Comparison of ENCODE assay signal across 8 cellular contexts in the genomic region with DNA sequence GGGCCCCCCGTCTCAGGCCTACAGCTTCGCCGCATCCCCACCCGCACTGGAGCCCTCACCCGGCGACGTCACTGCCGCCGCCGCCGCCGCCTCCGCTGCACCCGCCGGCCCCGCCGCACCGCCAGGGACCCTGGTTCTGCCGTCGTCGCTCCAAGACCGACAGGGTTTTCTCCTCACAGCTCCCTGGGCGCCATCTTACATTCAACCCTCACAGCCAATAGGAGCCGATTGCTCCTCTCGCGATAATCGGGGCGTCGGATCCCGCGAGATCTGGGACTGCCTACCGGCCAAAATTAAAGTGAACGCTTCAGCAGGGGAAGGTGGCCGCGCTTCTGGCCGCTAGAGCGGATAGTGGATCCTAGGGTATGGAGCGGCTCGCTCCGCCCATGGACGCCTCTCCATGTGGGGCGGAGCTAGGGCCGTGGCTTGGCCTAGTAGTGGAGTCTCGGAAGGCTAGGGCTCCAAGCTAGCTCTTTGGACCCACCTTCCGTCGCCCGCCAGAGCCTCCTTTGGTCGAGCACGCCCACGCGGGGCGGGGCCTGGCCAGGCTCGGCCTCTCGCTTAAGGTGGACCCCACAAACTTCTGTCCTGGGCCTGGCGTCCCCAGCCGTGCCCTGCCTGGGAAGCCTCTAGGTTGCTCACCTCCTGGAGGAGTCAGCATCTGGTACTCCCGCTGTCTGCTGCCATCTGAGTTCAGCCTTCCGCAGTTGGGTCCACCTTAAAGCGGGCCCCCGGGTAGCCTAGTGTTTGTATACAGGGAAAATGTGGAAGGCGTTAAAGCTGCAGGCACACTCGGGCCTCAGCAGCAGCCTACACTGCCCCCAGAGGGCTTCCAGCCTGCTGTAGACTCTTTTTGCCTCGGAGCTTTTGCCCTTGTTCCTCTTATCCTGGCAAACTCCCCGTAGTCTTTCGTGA. TPM values are rescaled to one million over a fixed set of nuclear protein-coding genes. Genes with fewer than 3 reads are reported as not detected.
A peak's percentile ranks its signal among the peaks of the same experiment; 100 is the strongest.
DNase-seq lines count a peak whose midpoint lies in the region; ATAC-seq and TF ChIP-seq lines count a peak whose summit lies in the region.

A gene with protein sequence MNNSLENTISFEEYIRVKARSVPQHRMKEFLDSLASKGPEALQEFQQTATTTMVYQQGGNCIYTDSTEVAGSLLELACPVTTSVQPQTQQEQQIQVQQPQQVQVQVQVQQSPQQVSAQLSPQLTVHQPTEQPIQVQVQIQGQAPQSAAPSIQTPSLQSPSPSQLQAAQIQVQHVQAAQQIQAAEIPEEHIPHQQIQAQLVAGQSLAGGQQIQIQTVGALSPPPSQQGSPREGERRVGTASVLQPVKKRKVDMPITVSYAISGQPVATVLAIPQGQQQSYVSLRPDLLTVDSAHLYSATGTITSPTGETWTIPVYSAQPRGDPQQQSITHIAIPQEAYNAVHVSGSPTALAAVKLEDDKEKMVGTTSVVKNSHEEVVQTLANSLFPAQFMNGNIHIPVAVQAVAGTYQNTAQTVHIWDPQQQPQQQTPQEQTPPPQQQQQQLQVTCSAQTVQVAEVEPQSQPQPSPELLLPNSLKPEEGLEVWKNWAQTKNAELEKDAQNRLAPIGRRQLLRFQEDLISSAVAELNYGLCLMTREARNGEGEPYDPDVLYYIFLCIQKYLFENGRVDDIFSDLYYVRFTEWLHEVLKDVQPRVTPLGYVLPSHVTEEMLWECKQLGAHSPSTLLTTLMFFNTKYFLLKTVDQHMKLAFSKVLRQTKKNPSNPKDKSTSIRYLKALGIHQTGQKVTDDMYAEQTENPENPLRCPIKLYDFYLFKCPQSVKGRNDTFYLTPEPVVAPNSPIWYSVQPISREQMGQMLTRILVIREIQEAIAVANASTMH (minus strand): TSS at position 219 of the 915 bp plus-strand sequence. CDS start 17,054 bp downstream, outside the sequence.

- H3K27me3 ChIP-seq in thymus (ENCODE audit: control insufficient read depth, insufficient read depth) = no peaks in the 10 kb centered on the region

- no peaks in the 10 kb centered on the region for H3K9me3 Mint-ChIP-seq in activated naive CD8-positive, alpha-beta T cell (ENCODE audit: low read depth)
- H3K9me3 Mint-ChIP-seq in osteocyte (ENCODE audit: unreplicated experiment) = no peaks in the 10 kb centered on the region

- H3K4me1 Mint-ChIP-seq in activated naive CD8-positive, alpha-beta T cell (ENCODE audit: low read depth) = peaks cover 34% of the 10 kb centered on the region
- peaks cover 35% of the 10 kb centered on the region for H3K4me1 Mint-ChIP-seq in osteocyte (ENCODE audit: unreplicated experiment)

- H3K36me3 Mint-ChIP-seq in activated naive CD8-positive, alpha-beta T cell = no peaks in the 10 kb centered on the region
- peaks cover 10% of the 10 kb centered on the region for H3K36me3 Mint-ChIP-seq in osteocyte (ENCODE audit: unreplicated experiment)

- peaks cover 17% of the 10 kb centered on the region for H3K4me1 ChIP-seq in thymus (ENCODE audit: control insufficient read depth, insufficient read depth, low read length)

- peak; percentile 73 for TF ChIP-seq CTCF in GM12865 (IDR thresholded peaks at IDR 0.05; ENCODE audit: insufficient read depth, low read depth, low read length, missing control alignments)
- peak; percentile 67 for TF ChIP-seq CTCF in osteocyte (IDR thresholded peaks at IDR 0.05)

- H3K9me3 ChIP-seq in thymus (ENCODE audit: control insufficient read depth) = no peaks in the 10 kb centered on the region

- H3K4me3 ChIP-seq in GM12865 (ENCODE audit: low read depth, low read length) (peak within 1 kb of the TSS; percentile 87), thymus (ENCODE audit: low read length) (peak within 1 kb of the TSS; percentile 94)

- H3K36me3 ChIP-seq in thymus (ENCODE audit: control insufficient read depth, insufficient read depth) = peaks cover 23% of the 10 kb centered on the region

- peak within 1 kb of the TSS; percentile 99 for H3K27ac ChIP-seq in thymus (ENCODE audit: low read depth)

- H3K4me3 Mint-ChIP-seq in activated naive CD8-positive, alpha-beta T cell = peak within 1 kb of the TSS; percentile 93
- H3K4me3 Mint-ChIP-seq in osteocyte (ENCODE audit: unreplicated experiment) = peak within 1 kb of the TSS; percentile 89

- DNase-seq in GM12865 (ENCODE audit: low read depth) (peak; percentile 98), NCI-H1105 (lab: John Stamatoyannopoulos, UW) (peak; percentile 89), SKM-1 treated with dmso at 0.1 percent for 144 hours (lab: John Stamatoyannopoulos, UW; ENCODE audit: unreplicated experiment) (peak; percentile 98), glomerular visceral epithelial cell (ENCODE audit: extremely low spot score) (peak; percentile 97), osteocyte (ENCODE audit: extremely low spot score, unreplicated experiment) (peak; percentile 99)

- under 1% methylated on average over 65 of the region's 65 CpGs for WGBS in thymus

- no peaks in the 10 kb centered on the region for H3K27me3 Mint-ChIP-seq in activated naive CD8-positive, alpha-beta T cell
- H3K27me3 Mint-ChIP-seq in osteocyte (ENCODE audit: unreplicated experiment) = no peaks in the 10 kb centered on the region

- H3K27ac Mint-ChIP-seq in activated naive CD8-positive, alpha-beta T cell = peak within 1 kb of the TSS; percentile 97
- peak within 1 kb of the TSS; percentile 95 for H3K27ac Mint-ChIP-seq in osteocyte (ENCODE audit: unreplicated experiment)

- ATAC-seq in HG02642 (IDR thresholded peaks at IDR 0.05; ENCODE audit: poor library complexity, unreplicated experiment) = peak; percentile 79

RNA-seq across cellular contexts. Expression of the gene that starts here (rescaled TPM):
- 92.9 and 104 TPM in 2 replicates for total RNA-seq in osteocyte
- polyA plus RNA-seq in thymus = 53.3 TPM

Comparison
In these comparisons a context has a peak if more than half of its experiments do, and no peak if none do; other contexts are left out.
1. Peak in every context shown above with its lines: DNase-seq, ATAC-seq, H3K4me3 ChIP-seq and H3K27ac ChIP-seq.